In the genomic region with DNA sequence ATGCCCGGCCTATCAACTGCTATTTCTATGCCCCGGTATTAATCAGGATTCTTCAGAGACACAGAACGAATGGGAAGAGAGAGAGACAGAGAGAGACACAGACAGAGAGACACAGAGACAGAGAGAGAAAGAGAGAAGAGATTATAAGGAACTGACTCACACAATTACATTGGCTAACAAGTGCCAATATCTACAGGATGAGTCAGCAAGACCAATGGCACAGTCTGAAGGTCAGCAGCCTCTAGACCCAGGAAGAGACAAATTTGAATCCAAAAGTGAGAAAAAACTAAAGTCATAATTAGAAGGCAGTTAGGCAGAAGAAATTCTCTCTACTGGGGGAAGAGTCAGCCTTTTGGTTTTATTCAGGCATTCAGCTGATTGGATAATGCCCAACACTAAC, we compare ENCODE assay signal across 12 cellular contexts.
A peak's percentile ranks its signal among the peaks of the same experiment; 100 is the strongest.
DNase-seq lines count a peak whose midpoint lies in the region; ATAC-seq, FAIRE-seq and TF ChIP-seq lines count a peak whose summit lies in the region.
"Had no signal": no experiment of that assay in that cellular context is flagged by ENCODE, and none has a peak within 500 bp of the region (broad histone marks: within the 10 kb centered on the region; RNA-seq: fewer than 3 reads in every experiment).

No MANE protein-coding gene starts in this region.

- H3F3A ChIP-seq in PC-3 (ENCODE audit: low read length, unreplicated experiment): no peaks in the 10 kb centered on the region

- H3K27me3 Mint-ChIP-seq in stimulated activated naive B cell treated with anti-CD40 and anti-IgM and Interleukin-4, amounts not matched to agents 10 μg/mL and 1 μg/mL and 100 μg/mL, for 72 hours: no peaks in the 10 kb centered on the region
- H3K27me3 Mint-ChIP-seq in progenitor cell of endocrine pancreas: no peaks in the 10 kb centered on the region

- CTCF ChIA-PET in PC-3 (lab: Charles Lee): no interaction called here

- intact Hi-C loops in PC-3 (cut with micrococcal nuclease): no loop called here

- H3K4me3 ChIP-seq in PC-3 (ENCODE audit: low read length): no peak overlapping the region

- no peak for TF ChIP-seq CTCF in PC-3 (conservative IDR thresholded peaks at IDR 0.05; ENCODE audit: low read depth, low read length)
- TF ChIP-seq CTCF in progenitor cell of endocrine pancreas (IDR thresholded peaks at IDR 0.05; ENCODE audit: unreplicated experiment): no peak

- H3K9me3 Mint-ChIP-seq in stimulated activated naive B cell treated with anti-CD40 and anti-IgM and Interleukin-4, amounts not matched to agents 10 μg/mL and 1 μg/mL and 100 μg/mL, for 72 hours: peaks cover 0 to 2% of the 10 kb centered on the region in 2 donors
- H3K9me3 Mint-ChIP-seq in progenitor cell of endocrine pancreas (ENCODE audit: low read depth): peaks cover 9% of the 10 kb centered on the region
- H3K9me3 Mint-ChIP-seq: natural killer cell had no signal

- no peaks in the 10 kb centered on the region for H4K20me1 ChIP-seq in PC-3 (ENCODE audit: low read length)

- peak; percentile 3 for DNase-seq in NK-92 treated with Interleukin-12 subunit alpha and Interleukin-12 subunit beta, amount 100 ng/mL, for 24 hours (lab: John Stamatoyannopoulos, UW)
- DNase-seq in NK-92 (lab: John Stamatoyannopoulos, UW; ENCODE audit: unreplicated experiment) (no peak), PC-3 (peak; percentile 71), frontal cortex (ENCODE audit: low spot score in 2 of 2) (no peak), germinal center (ENCODE audit: low spot score) (no peak), progenitor cell of endocrine pancreas (ENCODE audit: low spot score, unreplicated experiment) (no peak)
- no peak for DNase-seq in stimulated activated naive B cell treated with anti-CD40 and anti-IgM and Interleukin-4, amounts not matched to agents 10 μg/mL and 1 μg/mL and 100 μg/mL, for 72 hours
- DNase-seq: activated CD4-positive, alpha-beta T cell treated with anti-CD3 and anti-CD28 coated beads, Interleukin-2, amount 50 U/mL, for 48 hours; natural killer cell; NCI-H2227 treated with DMSO at 0.1 percent for 48 hours had no signal

- no peaks in the 10 kb centered on the region for H3K79me2 ChIP-seq in PC-3 (ENCODE audit: low read length)

- H3K36me3 Mint-ChIP-seq in stimulated activated naive B cell treated with anti-CD40 and anti-IgM and Interleukin-4, amounts not matched to agents 10 μg/mL and 1 μg/mL and 100 μg/mL, for 72 hours: peaks cover 19 to 26% of the 10 kb centered on the region in 2 donors
- peaks cover 10% of the 10 kb centered on the region for H3K36me3 Mint-ChIP-seq in progenitor cell of endocrine pancreas (ENCODE audit: insufficient read depth)
- H3K36me3 Mint-ChIP-seq: natural killer cell had no signal

- ATAC-seq in PC-3 (peak; percentile 84), esophagus mucosa (peak; percentile 54)
- peak; percentile 25 to 61 for ATAC-seq in stimulated activated naive B cell treated with anti-CD40 and anti-IgM and Interleukin-4, amounts not matched to agents 10 μg/mL and 1 μg/mL and 100 μg/mL, for 72 hours (replicated peaks)

- peak overlapping the region; percentile 31; the same call in 1 of the 2 replicates for H3K27ac ChIP-seq in PC-3 (ENCODE audit: low read length)
- H3K27ac ChIP-seq: 22Rv1 had no signal

- H3K4me1 Mint-ChIP-seq in stimulated activated naive B cell treated with anti-CD40 and anti-IgM and Interleukin-4, amounts not matched to agents 10 μg/mL and 1 μg/mL and 100 μg/mL, for 72 hours: peaks cover 5 to 11% of the 10 kb centered on the region in 2 donors
- H3K4me1 Mint-ChIP-seq in progenitor cell of endocrine pancreas (ENCODE audit: low read depth): peaks cover 1% of the 10 kb centered on the region

- no TSS peak for BruUV-seq in PC-3 (replicated peaks; lab: Mats Ljungman, UMichigan)

- no peak overlapping the region for H3K27ac Mint-ChIP-seq in stimulated activated naive B cell treated with anti-CD40 and anti-IgM and Interleukin-4, amounts not matched to agents 10 μg/mL and 1 μg/mL and 100 μg/mL, for 72 hours
- no peak overlapping the region for H3K27ac Mint-ChIP-seq in progenitor cell of endocrine pancreas

- peaks cover 12% of the 10 kb centered on the region for H3K4me1 ChIP-seq in PC-3 (ENCODE audit: insufficient read depth, low read length)

- H3K9me2 ChIP-seq in PC-3 (replicated peaks; ENCODE audit: low read length): no peaks in the 10 kb centered on the region

- no peak overlapping the region for H2AFZ ChIP-seq in PC-3 (ENCODE audit: low read length)

- H3K36me3 ChIP-seq in PC-3 (ENCODE audit: low read depth, low read length): no peaks in the 10 kb centered on the region

- H3K9me3 ChIP-seq in PC-3 (ENCODE audit: low read length): no peaks in the 10 kb centered on the region

- H3K4me2 ChIP-seq in PC-3 (ENCODE audit: low read length): peak overlapping the region; percentile 42

- no peaks in the 10 kb centered on the region for H3K27me3 ChIP-seq in PC-3 (ENCODE audit: low read length)

- no peak overlapping the region for H3K9ac ChIP-seq in PC-3 (ENCODE audit: low read length)

- POLR2A ChIA-PET in PC-3 (lab: Charles Lee; ENCODE audit: unreplicated experiment): no interaction called here

- H3K4me3 Mint-ChIP-seq in stimulated activated naive B cell treated with anti-CD40 and anti-IgM and Interleukin-4, amounts not matched to agents 10 μg/mL and 1 μg/mL and 100 μg/mL, for 72 hours: no peak overlapping the region
- H3K4me3 Mint-ChIP-seq in progenitor cell of endocrine pancreas (ENCODE audit: low read depth): no peak overlapping the region
- H3K4me3 Mint-ChIP-seq: natural killer cell had no signal

- no peak for FAIRE-seq in frontal cortex (lab: Jason Lieb, UNC)

Comparison
In these comparisons a context has a peak if more than half of its experiments do, and no peak if none do; other contexts are left out.
1. DNase-seq: peak in NK-92 treated with Interleukin-12 subunit alpha and Interleukin-12 subunit beta, amount 100 ng/mL, for 24 hours (single experiment) and PC-3 (single experiment); none in NK-92 (single experiment), stimulated activated naive B cell treated with anti-CD40 and anti-IgM and Interleukin-4, amounts not matched to agents 10 μg/mL and 1 μg/mL and 100 μg/mL, for 72 hours (single experiment), frontal cortex (0 of 2), germinal center (single experiment) and progenitor cell of endocrine pancreas (single experiment).
2. Peak in every context shown above with its lines, with median percentiles within 50 percentile points of each other: ATAC-seq.